8 cellular contexts compared by ENCODE assay signal in genomic region chr7:24756545-24756988, GRCh38. TPM values are rescaled to one million over a fixed set of nuclear protein-coding genes. Genes with fewer than 3 reads are reported as not detected.
A peak's percentile ranks its signal among the peaks of the same experiment; 100 is the strongest.
DNase-seq lines count a peak whose midpoint lies in the region; ATAC-seq and TF ChIP-seq lines count a peak whose summit lies in the region.

No MANE protein-coding gene starts in this region.

- no peak for TF ChIP-seq CTCF in BJ (IDR thresholded peaks at IDR 0.05; ENCODE audit: insufficient read depth, low read depth, low read length)
- no peak for TF ChIP-seq CTCF in esophagus muscularis mucosa (IDR thresholded peaks at IDR 0.05)
- TF ChIP-seq CTCF in nephron progenitor cell (IDR thresholded peaks at IDR 0.05) = no peak

- TF ChIP-seq POLR2A in esophagus muscularis mucosa (IDR thresholded peaks at IDR 0.05; ENCODE audit: low read depth) = no peak

- H3K4me1 Mint-ChIP-seq in nephron progenitor cell = peaks cover 26% of the 10 kb centered on the region

- H3K9me3 Mint-ChIP-seq in nephron progenitor cell = no peaks in the 10 kb centered on the region

- in situ Hi-C loops in HAP-1 (cut with MboI; ENCODE audit: low sequenced_read_pairs) = no loop called here

- H3K27me3 ChIP-seq in BJ (ENCODE audit: control insufficient read depth, insufficient read depth, low read length) (no peaks in the 10 kb centered on the region), HAP-1 (ENCODE audit: low read depth) (no peaks in the 10 kb centered on the region), esophagus muscularis mucosa (peaks cover 0 to 5% (median 0%) of the 10 kb centered on the region in 4 donors)

- no peaks in the 10 kb centered on the region for H3K36me3 Mint-ChIP-seq in nephron progenitor cell (ENCODE audit: low read depth)

- H3K27ac ChIP-seq in esophagus muscularis mucosa (replicated peaks in 1 of 4) = peak overlapping the region; percentile 83 to 90 (median 89)

- H3K4me3 Mint-ChIP-seq in nephron progenitor cell = peak overlapping the region; percentile 90

- DNase-seq in BJ (ENCODE audit: low read depth) = no peak
- no peak for DNase-seq in HAP-1 (ENCODE audit: low spot score in 2 of 2)
- DNase-seq in activated CD4-positive, alpha-beta T cell treated with anti-CD3 and anti-CD28 coated beads for 4 hours = peak; percentile 8 to 32
- no peak for DNase-seq in esophagus muscularis mucosa (ENCODE audit: extremely low spot score)
- no peak for DNase-seq in nephron progenitor cell
- no peak for DNase-seq in stimulated activated naive CD4-positive, alpha-beta T cell treated with Interleukin-2 at 50 U/mL for 16 hours (lab: John Stamatoyannopoulos, UW)
- no peak for DNase-seq in NCI-H1417 (lab: John Stamatoyannopoulos, UW)

- peak overlapping the region; percentile 73 for H3K4me3 ChIP-seq in BJ (ENCODE audit: low read depth, low read length)
- H3K4me3 ChIP-seq in HAP-1 = peak overlapping the region; percentile 58
- H3K4me3 ChIP-seq in esophagus muscularis mucosa = peak overlapping the region; percentile 77 to 86 (median 82)

- intact Hi-C loops in esophagus muscularis mucosa (cut with DNase I) = no loop called here

- H3K36me3 ChIP-seq in BJ (ENCODE audit: control insufficient read depth, insufficient read depth, low read length) = peaks cover 1% of the 10 kb centered on the region; the same call in 1 of the 2 replicates
- no peaks in the 10 kb centered on the region for H3K36me3 ChIP-seq in HAP-1 (replicated peaks)
- H3K36me3 ChIP-seq in esophagus muscularis mucosa = no peaks in the 10 kb centered on the region

- peaks cover 44% of the 10 kb centered on the region for H3K27me3 Mint-ChIP-seq in nephron progenitor cell (ENCODE audit: low read depth, poor library complexity)

- H3K9me3 ChIP-seq in HAP-1 = no peaks in the 10 kb centered on the region
- no peaks in the 10 kb centered on the region for H3K9me3 ChIP-seq in esophagus muscularis mucosa

- CTCF ChIA-PET in BJ (lab: Yijun Ruan, JAX) = interaction anchor here (0.9 to 2.9 kb wide), 6 partner anchors 13 to 340 kb away, joined by 3 to 9 read pairs (median 3); no protein-coding TSS in a partner anchor

- no peak for TF ChIP-seq EP300 in esophagus muscularis mucosa (IDR thresholded peaks at IDR 0.05)

- H3K27ac Mint-ChIP-seq in nephron progenitor cell = peak overlapping the region; percentile 64

- POLR2A ChIA-PET in BJ (lab: Charles Lee) = no interaction called here

- no peak for ATAC-seq in HG02588 (IDR thresholded peaks at IDR 0.05; ENCODE audit: unreplicated experiment)

- 11% methylated on average over 23 of the region's 23 CpGs for WGBS in esophagus muscularis mucosa

- H3K4me1 ChIP-seq in HAP-1 (peaks cover 4% of the 10 kb centered on the region), esophagus muscularis mucosa (peaks cover 4 to 26% (median 17%) of the 10 kb centered on the region in 4 donors)

RNA-seq across cellular contexts. Expression of gene GSDME, which starts 0.7 kb away (rescaled TPM):
- 44.3 and 47.2 TPM in 2 replicates for polyA plus RNA-seq in BJ (2011; rRNA removed)
- 24.1 and 27.2 TPM in 2 replicates for polyA minus RNA-seq in BJ (2011; rRNA and poly(A)+ RNA removed)
- total RNA-seq in esophagus muscularis mucosa = 10 to 100 TPM in 3 of 4 donors, 1 to 10 TPM in 1; 6.5 to 12.2 (median 11.0) TPM

Comparison
In these comparisons a context has a peak if more than half of its experiments do, and no peak if none do; other contexts are left out.
1. DNase-seq: peak in activated CD4-positive, alpha-beta T cell treated with anti-CD3 and anti-CD28 coated beads for 4 hours (2 of 2); none in BJ (single experiment), HAP-1 (0 of 2), esophagus muscularis mucosa (single experiment), nephron progenitor cell (single experiment), stimulated activated naive CD4-positive, alpha-beta T cell treated with Interleukin-2 at 50 U/mL for 16 hours (single experiment) and NCI-H1417 (0 of 3).
2. Peak in every context shown above with its lines, with median percentiles within 50 percentile points of each other: H3K4me3 ChIP-seq.